In the genomic region with DNA sequence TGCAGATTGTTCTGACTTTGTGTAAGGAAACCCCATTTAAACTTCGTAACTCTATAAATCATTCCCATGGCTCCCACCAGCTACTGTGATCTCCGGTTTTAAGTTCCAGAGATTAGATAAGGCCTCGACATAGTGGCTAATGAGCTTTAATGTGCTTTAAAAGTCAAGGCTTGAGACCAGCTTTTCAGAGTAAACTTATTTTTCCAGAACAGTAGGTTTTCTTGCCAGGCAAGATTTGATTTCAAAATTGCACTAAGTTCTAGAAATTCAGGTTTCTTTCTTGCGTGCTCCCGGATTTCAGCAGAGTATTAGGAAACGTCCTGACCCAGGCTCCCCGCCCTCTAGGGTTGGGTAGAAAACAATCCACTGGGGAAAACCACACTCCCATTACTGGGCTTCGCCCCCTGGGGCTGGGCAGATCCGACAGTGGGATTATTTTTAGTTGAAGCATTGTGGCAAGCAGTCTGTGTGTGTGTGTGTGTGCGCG, we compare ENCODE assay signal across 1 cellular context.
TF ChIP-seq lines count a peak whose summit lies in the region.

No MANE protein-coding gene starts in this region.

TF ChIP-seq in GM23338, 12 proteins besides CTCF, POLR2A, EP300 and RAD21 (continued from another document):
- TF ChIP-seq, protein P1, sequence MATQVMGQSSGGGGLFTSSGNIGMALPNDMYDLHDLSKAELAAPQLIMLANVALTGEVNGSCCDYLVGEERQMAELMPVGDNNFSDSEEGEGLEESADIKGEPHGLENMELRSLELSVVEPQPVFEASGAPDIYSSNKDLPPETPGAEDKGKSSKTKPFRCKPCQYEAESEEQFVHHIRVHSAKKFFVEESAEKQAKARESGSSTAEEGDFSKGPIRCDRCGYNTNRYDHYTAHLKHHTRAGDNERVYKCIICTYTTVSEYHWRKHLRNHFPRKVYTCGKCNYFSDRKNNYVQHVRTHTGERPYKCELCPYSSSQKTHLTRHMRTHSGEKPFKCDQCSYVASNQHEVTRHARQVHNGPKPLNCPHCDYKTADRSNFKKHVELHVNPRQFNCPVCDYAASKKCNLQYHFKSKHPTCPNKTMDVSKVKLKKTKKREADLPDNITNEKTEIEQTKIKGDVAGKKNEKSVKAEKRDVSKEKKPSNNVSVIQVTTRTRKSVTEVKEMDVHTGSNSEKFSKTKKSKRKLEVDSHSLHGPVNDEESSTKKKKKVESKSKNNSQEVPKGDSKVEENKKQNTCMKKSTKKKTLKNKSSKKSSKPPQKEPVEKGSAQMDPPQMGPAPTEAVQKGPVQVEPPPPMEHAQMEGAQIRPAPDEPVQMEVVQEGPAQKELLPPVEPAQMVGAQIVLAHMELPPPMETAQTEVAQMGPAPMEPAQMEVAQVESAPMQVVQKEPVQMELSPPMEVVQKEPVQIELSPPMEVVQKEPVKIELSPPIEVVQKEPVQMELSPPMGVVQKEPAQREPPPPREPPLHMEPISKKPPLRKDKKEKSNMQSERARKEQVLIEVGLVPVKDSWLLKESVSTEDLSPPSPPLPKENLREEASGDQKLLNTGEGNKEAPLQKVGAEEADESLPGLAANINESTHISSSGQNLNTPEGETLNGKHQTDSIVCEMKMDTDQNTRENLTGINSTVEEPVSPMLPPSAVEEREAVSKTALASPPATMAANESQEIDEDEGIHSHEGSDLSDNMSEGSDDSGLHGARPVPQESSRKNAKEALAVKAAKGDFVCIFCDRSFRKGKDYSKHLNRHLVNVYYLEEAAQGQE (IDR thresholded peaks at IDR 0.05; ENCODE audit: unreplicated experiment) = no peak
- TF ChIP-seq STAT1 (IDR thresholded peaks at IDR 0.05; ENCODE audit: unreplicated experiment) = no peak
- TF ChIP-seq EZH2 (IDR thresholded peaks at IDR 0.05; ENCODE audit: low read depth, unreplicated experiment) = no peak
- no peak for TF ChIP-seq POLR2AphosphoS5 (IDR thresholded peaks at IDR 0.05; ENCODE audit: low read depth)
- TF ChIP-seq NANOG (IDR thresholded peaks at IDR 0.05; ENCODE audit: borderline replicate concordance) = no peak
- no peak for TF ChIP-seq ZNF114 (CRISPR knock-in tag; IDR thresholded peaks at IDR 0.05)
- TF ChIP-seq ZNF331 (CRISPR knock-in tag; IDR thresholded peaks at IDR 0.05; ENCODE audit: low read depth) = no peak
- TF ChIP-seq, protein P2, sequence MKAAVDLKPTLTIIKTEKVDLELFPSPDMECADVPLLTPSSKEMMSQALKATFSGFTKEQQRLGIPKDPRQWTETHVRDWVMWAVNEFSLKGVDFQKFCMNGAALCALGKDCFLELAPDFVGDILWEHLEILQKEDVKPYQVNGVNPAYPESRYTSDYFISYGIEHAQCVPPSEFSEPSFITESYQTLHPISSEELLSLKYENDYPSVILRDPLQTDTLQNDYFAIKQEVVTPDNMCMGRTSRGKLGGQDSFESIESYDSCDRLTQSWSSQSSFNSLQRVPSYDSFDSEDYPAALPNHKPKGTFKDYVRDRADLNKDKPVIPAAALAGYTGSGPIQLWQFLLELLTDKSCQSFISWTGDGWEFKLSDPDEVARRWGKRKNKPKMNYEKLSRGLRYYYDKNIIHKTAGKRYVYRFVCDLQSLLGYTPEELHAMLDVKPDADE (IDR thresholded peaks at IDR 0.05) = no peak
